ENCODE assay signal across 14 cellular contexts in genomic region chr17:35297666-35298065, GRCh38. TPM values are rescaled to one million over a fixed set of nuclear protein-coding genes. Genes with fewer than 3 reads are reported as not detected.
DNase-seq lines count a peak whose midpoint lies in the region; TF ChIP-seq lines count a peak whose summit lies in the region.
"Had no signal": no experiment of that assay in that cellular context is flagged by ENCODE, and none has a peak within 500 bp of the region (broad histone marks: within the 10 kb centered on the region; RNA-seq: fewer than 3 reads in every experiment).

No MANE protein-coding gene starts in this region.

- peak; percentile 48 for DNase-seq in EL
- peak; percentile 46 for DNase-seq in LHCN-M2 (ENCODE audit: low read depth)
- no peak for DNase-seq in endothelial cell (ENCODE audit: low spot score)
- DNase-seq in dorsolateral prefrontal cortex: no peak
- no peak for DNase-seq in NCI-H524 (lab: John Stamatoyannopoulos, UW)
- no peak for DNase-seq in NCI-H748 (lab: John Stamatoyannopoulos, UW; ENCODE audit: unreplicated experiment)
- no peak for DNase-seq in Karpas-422
- DNase-seq: Caco-2; CD8-positive, alpha-beta memory T cell; DND-41 had no signal

- peaks cover 2% of the 10 kb centered on the region for H3K27me3 Mint-ChIP-seq in endothelial cell (ENCODE audit: unreplicated experiment)

- H3K9ac ChIP-seq in Karpas-422 (ENCODE audit: low read length): no peak overlapping the region
- H3K9ac ChIP-seq: BLaER1 had no signal

- peaks cover 22% of the 10 kb centered on the region for H3K9me3 Mint-ChIP-seq in endothelial cell (ENCODE audit: unreplicated experiment)

- H3K9me3 ChIP-seq in Karpas-422 (ENCODE audit: low read length): no peaks in the 10 kb centered on the region

- H3K36me3 ChIP-seq in Karpas-422 (ENCODE audit: insufficient read depth, low read length): no peaks in the 10 kb centered on the region
- H3K36me3 ChIP-seq: BLaER1, HAP-1 had no signal

- peaks cover 0 to 12% (median 0%) of the 10 kb centered on the region in 45 donors for H3K27me3 ChIP-seq in dorsolateral prefrontal cortex
- H3K27me3 ChIP-seq in Karpas-422 (ENCODE audit: low read length): no peaks in the 10 kb centered on the region
- H3K27me3 ChIP-seq: BLaER1 had no signal

- intact Hi-C loops in dorsolateral prefrontal cortex (cut with DNase I): loop anchor here in 1 of 2 donors (5.0 kb wide), 1 partner anchor 50 kb away; no protein-coding TSS in a partner anchor

- no peak overlapping the region for H3K27ac Mint-ChIP-seq in endothelial cell (ENCODE audit: unreplicated experiment)
- H3K27ac Mint-ChIP-seq: CD8-positive, alpha-beta memory T cell had no signal

- peaks cover 10% of the 10 kb centered on the region for H3K36me3 Mint-ChIP-seq in endothelial cell (ENCODE audit: low read depth, unreplicated experiment)

- H3K4me2 ChIP-seq in Karpas-422 (ENCODE audit: low read depth, low read length, poor library complexity, severe bottlenecking): no peak overlapping the region
- H3K4me2 ChIP-seq: A549, BLaER1 had no signal

- no peaks in the 10 kb centered on the region for H3K4me1 Mint-ChIP-seq in endothelial cell (ENCODE audit: unreplicated experiment)

- TF ChIP-seq CTCF in endothelial cell (IDR thresholded peaks at IDR 0.05; ENCODE audit: unreplicated experiment) (no peak), dorsolateral prefrontal cortex (IDR thresholded peaks at IDR 0.05 in 54 of 56, conservative IDR thresholded peaks at IDR 0.05 in 2 of 56; ENCODE audit: low read depth in 1 of 56, partially characterized antibody in 56 of 56) (no peak)

- H2AFZ ChIP-seq in Karpas-422 (ENCODE audit: low read length): no peak overlapping the region

- no peaks in the 10 kb centered on the region for H3K9me2 ChIP-seq in Karpas-422 (replicated peaks; ENCODE audit: insufficient read depth, low read length)

- H4K20me1 ChIP-seq in Karpas-422 (ENCODE audit: insufficient read depth, low read depth, low read length): no peaks in the 10 kb centered on the region
- H4K20me1 ChIP-seq: BLaER1 had no signal

- H3K27ac ChIP-seq in dorsolateral prefrontal cortex: no peak overlapping the region
- H3K27ac ChIP-seq in Karpas-422 (ENCODE audit: low read length): no peak overlapping the region
- H3K27ac ChIP-seq: A549, BLaER1 had no signal

- peak overlapping the region; percentile 48 for H3K4me3 Mint-ChIP-seq in endothelial cell (ENCODE audit: unreplicated experiment)
- H3K4me3 Mint-ChIP-seq: CD8-positive, alpha-beta memory T cell had no signal

- H3K4me3 ChIP-seq in dorsolateral prefrontal cortex (no peak overlapping the region), Karpas-422 (ENCODE audit: low read length) (no peak overlapping the region)
- H3K4me3 ChIP-seq: A549, BLaER1, GM12878, HAP-1 had no signal

- H3K4me1 ChIP-seq in Karpas-422 (ENCODE audit: low read length): no peaks in the 10 kb centered on the region
- H3K4me1 ChIP-seq: A549, BLaER1, Caco-2, HAP-1 had no signal

- H3K79me2 ChIP-seq in Karpas-422 (ENCODE audit: low read length): no peaks in the 10 kb centered on the region

RNA-seq across cellular contexts. Expression of gene SLFN5, which starts 54.8 kb away (rescaled TPM):
- total RNA-seq in LHCN-M2 (2014; rRNA removed) (38.5 and 43.5 TPM in 2 replicates), endothelial cell (ENCODE audit: unreplicated experiment) (18.2 TPM), dorsolateral prefrontal cortex (10 to 100 TPM in 64 of 120 experiments, 1 to 10 TPM in 56; 3.2 to 21.5 (median 10.2) TPM)
- 9.2 TPM for polyA plus RNA-seq in LHCN-M2 (2012)
- total RNA-seq in Karpas-422 (2014; rRNA removed; shearing (Covaris generic); ENCODE audit: low replicate concordance): 0.07 and 0.22 TPM in 2 replicates

Comparison
In these comparisons a context has a peak if more than half of its experiments do, and no peak if none do; other contexts are left out.
1. DNase-seq: peak in EL (single experiment) and LHCN-M2 (single experiment); none in endothelial cell (single experiment), dorsolateral prefrontal cortex (0 of 10), NCI-H524 (0 of 2), NCI-H748 (single experiment) and Karpas-422 (single experiment).